ENCODE assay signal across 15 cellular contexts in genomic region chr2:216735086-216735485, GRCh38. TPM values are rescaled to one million over a fixed set of nuclear protein-coding genes. Genes with fewer than 3 reads are reported as not detected.
A peak's percentile ranks its signal among the peaks of the same experiment; 100 is the strongest.
DNase-seq lines count a peak whose midpoint lies in the region; ATAC-seq and TF ChIP-seq lines count a peak whose summit lies in the region.
"Had no signal": no experiment of that assay in that cellular context is flagged by ENCODE, and none has a peak within 500 bp of the region (broad histone marks: within the 10 kb centered on the region; RNA-seq: fewer than 3 reads in every experiment).

No MANE protein-coding gene starts in this region.

- no peaks in the 10 kb centered on the region for H3K27me3 ChIP-seq in BE2C
- no peaks in the 10 kb centered on the region for H3K27me3 ChIP-seq in left ventricle myocardium inferior (ENCODE audit: low read depth)
- H3K27me3 ChIP-seq in trophoblast cell (ENCODE audit: insufficient read depth, low read length): no peaks in the 10 kb centered on the region
- H3K27me3 ChIP-seq: thyroid gland had no signal

- no peak overlapping the region for H3K23ac ChIP-seq in trophoblast cell (ENCODE audit: low read length)

- H2BK120ac ChIP-seq in trophoblast cell (ENCODE audit: insufficient read depth, low read length, poor library complexity): no peak overlapping the region

- H3K79me2 ChIP-seq in trophoblast cell (ENCODE audit: control insufficient read depth, insufficient read depth, low read length, poor library complexity): no peaks in the 10 kb centered on the region

- H3K14ac ChIP-seq in trophoblast cell (ENCODE audit: low read length): no peak overlapping the region

- WGBS in trophoblast cell (ENCODE audit: extremely low coverage, insufficient coverage, insufficient read length): no CpG with 5 or more reads among the region's 6 CpGs

- H3K4me3 ChIP-seq in BE2C (ENCODE audit: low read depth, low read length): no peak overlapping the region
- no peak overlapping the region for H3K4me3 ChIP-seq in left ventricle myocardium inferior
- no peak overlapping the region for H3K4me3 ChIP-seq in trophoblast cell (ENCODE audit: low read depth, low read length)
- H3K4me3 ChIP-seq: thyroid gland had no signal

- H4K91ac ChIP-seq in trophoblast cell (ENCODE audit: low read depth, low read length): no peak overlapping the region

- H3K27me3 Mint-ChIP-seq in chondrocyte (ENCODE audit: low read depth): peaks cover 9% of the 10 kb centered on the region

- H3K36me3 ChIP-seq in BE2C (no peaks in the 10 kb centered on the region), left ventricle myocardium inferior (no peaks in the 10 kb centered on the region), trophoblast cell (ENCODE audit: control insufficient read depth in 1 of 2, insufficient read depth in 2 of 2, low read length in 2 of 2) (no peaks in the 10 kb centered on the region)
- H3K36me3 ChIP-seq: thyroid gland had no signal

- H3K9ac ChIP-seq in trophoblast cell (ENCODE audit: low read length): no peak overlapping the region

- H3K18ac ChIP-seq in trophoblast cell (ENCODE audit: low read length): no peak overlapping the region

- ATAC-seq in GM18498 (IDR thresholded peaks at IDR 0.05; ENCODE audit: unreplicated experiment): no peak
- ATAC-seq in HG03571 (IDR thresholded peaks at IDR 0.05; ENCODE audit: unreplicated experiment): no peak
- ATAC-seq in GM21529 (IDR thresholded peaks at IDR 0.05; ENCODE audit: unreplicated experiment): no peak

- intact Hi-C loops in left ventricle myocardium inferior (cut with micrococcal nuclease): no loop called here

- H3K9me3 ChIP-seq in BE2C (no peaks in the 10 kb centered on the region), left ventricle myocardium inferior (replicated peaks) (no peaks in the 10 kb centered on the region), trophoblast cell (ENCODE audit: insufficient read depth, low read depth, low read length) (no peaks in the 10 kb centered on the region)
- H3K9me3 ChIP-seq: thyroid gland had no signal

- DNase-seq in BE2C (peak; percentile 30), amniotic epithelial cell (ENCODE audit: low read depth) (peak; percentile 79), left ventricle myocardium inferior (no peak), trophoblast cell (no peak), chondrocyte (ENCODE audit: low spot score) (no peak)
- DNase-seq: activated CD4-positive, alpha-beta T cell treated with anti-CD3 and anti-CD28 coated beads, Interleukin-2, amount 50 U/mL, for 1 hour; anterior cingulate cortex; DMS79 treated with DMSO at 0.1 percent for 48 hours; hippocampal formation; NCI-H1105; thyroid gland had no signal

- no peak overlapping the region for H3K27ac Mint-ChIP-seq in chondrocyte (ENCODE audit: unreplicated experiment)
- H3K27ac Mint-ChIP-seq: T-helper 2 cell treated with Interferon-gamma antibody and Interleukin-4, amounts not matched to agents 5 μg/mL and 100 μg/mL, for 36 hours had no signal

- peaks cover 3% of the 10 kb centered on the region for H3K4me1 Mint-ChIP-seq in chondrocyte (ENCODE audit: low read depth)

- TF ChIP-seq CTCF in BE2C (IDR thresholded peaks at IDR 0.05; ENCODE audit: low read depth, low read length) (no peak), left ventricle myocardium inferior (IDR thresholded peaks at IDR 0.05; ENCODE audit: borderline replicate concordance) (no peak), chondrocyte (IDR thresholded peaks at IDR 0.05) (no peak)

- no peak overlapping the region for H4K8ac ChIP-seq in trophoblast cell (ENCODE audit: low read depth, low read length)

- peak overlapping the region; percentile 36 for H2BK12ac ChIP-seq in trophoblast cell (ENCODE audit: low read length)

- no peak overlapping the region for H2BK5ac ChIP-seq in trophoblast cell (ENCODE audit: low read depth, low read length, poor library complexity)

- no peaks in the 10 kb centered on the region for H3K36me3 Mint-ChIP-seq in chondrocyte (ENCODE audit: low read depth)

- H3K4me1 ChIP-seq in BE2C: peaks cover 26% of the 10 kb centered on the region
- peaks cover 16% of the 10 kb centered on the region for H3K4me1 ChIP-seq in left ventricle myocardium inferior
- H3K4me1 ChIP-seq in trophoblast cell (ENCODE audit: control insufficient read depth in 1 of 2, insufficient read depth in 2 of 2, low read length in 2 of 2): peaks cover 0 to 7% of the 10 kb centered on the region in 2 experiments

- no peak overlapping the region for H4K12ac ChIP-seq in trophoblast cell (ENCODE audit: low read depth, low read length)

- no peak overlapping the region for H2AK5ac ChIP-seq in trophoblast cell (ENCODE audit: low read length)

- H3K4me2 ChIP-seq in trophoblast cell (ENCODE audit: low read length): no peak overlapping the region

- no peak overlapping the region for H3K4me3 Mint-ChIP-seq in chondrocyte (ENCODE audit: unreplicated experiment)
- H3K4me3 Mint-ChIP-seq: T-helper 2 cell treated with Interferon-gamma antibody and Interleukin-4, amounts not matched to agents 5 μg/mL and 100 μg/mL, for 36 hours had no signal

- peak overlapping the region; percentile 66 for H2AFZ ChIP-seq in trophoblast cell (ENCODE audit: insufficient read depth, low read length, poor library complexity)

- no peak overlapping the region for H3K4ac ChIP-seq in trophoblast cell (ENCODE audit: low read depth, low read length)

- H3K27ac ChIP-seq in left ventricle myocardium inferior (replicated peaks) (peak overlapping the region; percentile 62), trophoblast cell (ENCODE audit: low read depth, low read length) (no peak overlapping the region)
- H3K27ac ChIP-seq: thyroid gland had no signal

- H3K79me1 ChIP-seq in trophoblast cell (ENCODE audit: low read length): no peaks in the 10 kb centered on the region

- H3K9me3 Mint-ChIP-seq in chondrocyte (ENCODE audit: low read depth): no peaks in the 10 kb centered on the region
- H3K9me3 Mint-ChIP-seq: T-helper 2 cell treated with Interferon-gamma antibody and Interleukin-4, amounts not matched to agents 5 μg/mL and 100 μg/mL, for 36 hours had no signal

RNA-seq across cellular contexts. Expression of gene IGFBP5, which starts 39.7 kb away (rescaled TPM):
- 34.8 TPM for polyA plus RNA-seq in BE2C (2012; ENCODE audit: insufficient read depth, insufficient read length, low read depth)
- total RNA-seq in left ventricle myocardium inferior (138 TPM), chondrocyte (403 to 502 TPM (median 500 TPM) in 3 replicates)
- 356 and 375 TPM in 2 replicates for polyA plus RNA-seq in trophoblast cell (2013)

Comparison
In these comparisons a context has a peak if more than half of its experiments do, and no peak if none do; other contexts are left out.
1. DNase-seq: peak in BE2C (single experiment) and amniotic epithelial cell (single experiment); none in left ventricle myocardium inferior (single experiment), trophoblast cell (0 of 2) and chondrocyte (single experiment).